Comparison of ENCODE assay signal across 13 cellular contexts in genomic region chr6:156697224-156697623, GRCh38.
A peak's percentile ranks its signal among the peaks of the same experiment; 100 is the strongest.
DNase-seq lines count a peak whose midpoint lies in the region; ATAC-seq and TF ChIP-seq lines count a peak whose summit lies in the region.
"Had no signal": no experiment of that assay in that cellular context is flagged by ENCODE, and none has a peak within 500 bp of the region (broad histone marks: within the 10 kb centered on the region; RNA-seq: fewer than 3 reads in every experiment).

No MANE protein-coding gene starts in this region.

- H3K9ac ChIP-seq in BLaER1 (no peak overlapping the region), MM.1S (ENCODE audit: low read length) (no peak overlapping the region)

- no peak overlapping the region for H2AFZ ChIP-seq in MM.1S (ENCODE audit: low read length)
- H2AFZ ChIP-seq: GM23338 had no signal

- H3K36me3 ChIP-seq in BLaER1 = no peaks in the 10 kb centered on the region
- H3K36me3 ChIP-seq in MM.1S (replicated peaks; ENCODE audit: insufficient read depth, low read length) = no peaks in the 10 kb centered on the region

- H3K9me3 ChIP-seq in BLaER1 = no peaks in the 10 kb centered on the region
- no peaks in the 10 kb centered on the region for H3K9me3 ChIP-seq in MM.1S (replicated peaks; ENCODE audit: insufficient read depth, low read length)

- DNase-seq in MM.1S (no peak), HEK293T (ENCODE audit: extremely low spot score) (no peak), GM19238 (ENCODE audit: insufficient read length, low spot score) (no peak), NCI-H2029 (lab: John Stamatoyannopoulos, UW) (no peak)
- DNase-seq in activated effector memory CD4-positive, alpha-beta T cell treated with anti-CD3 and anti-CD28 coated beads, Interleukin-2, amount 50 U/mL, for 16 hours = no peak
- DNase-seq: cerebellar nuclear complex, GF-D8, NCI-H446 treated with DMSO at 0.1 percent for 48 hours had no signal

- POLR2A ChIA-PET in HEK293T (lab: Yijun Ruan, JAX) = interaction anchor here (1.5 kb wide), 1 partner anchor 7 kb away, joined by 3 read pairs; no protein-coding TSS in a partner anchor

- H3K9me2 ChIP-seq in MM.1S (replicated peaks; ENCODE audit: insufficient read depth, low read length) = no peaks in the 10 kb centered on the region

- H4K20me1 ChIP-seq in BLaER1 (no peaks in the 10 kb centered on the region), MM.1S (ENCODE audit: insufficient read depth, low read length) (no peaks in the 10 kb centered on the region)

- H3K79me2 ChIP-seq in MM.1S (ENCODE audit: low read length) = no peaks in the 10 kb centered on the region

- CTCF ChIA-PET in HEK293T (lab: Yijun Ruan, JAX) = no interaction called here

- H3K4me3 ChIP-seq in BLaER1 (no peak overlapping the region), MM.1S (ENCODE audit: low read length) (no peak overlapping the region)
- H3K4me3 ChIP-seq: GM23338 had no signal

- no peaks in the 10 kb centered on the region for H3K27me3 ChIP-seq in BLaER1
- H3K27me3 ChIP-seq in MM.1S (replicated peaks; ENCODE audit: insufficient read depth, low read length) = no peaks in the 10 kb centered on the region

- H3K27ac ChIP-seq in BLaER1 = no peak overlapping the region; the same call in 1 of the 2 replicates
- peak overlapping the region; percentile 24; the same call in 1 of the 2 replicates for H3K27ac ChIP-seq in MM.1S (ENCODE audit: low read length)

- TF ChIP-seq CTCF in MM.1S (IDR thresholded peaks at IDR 0.05; ENCODE audit: low read length) = no peak

- ATAC-seq in GM19395 (IDR thresholded peaks at IDR 0.05; ENCODE audit: unreplicated experiment) = peak; percentile 40
- ATAC-seq in HG02852 (IDR thresholded peaks at IDR 0.05; ENCODE audit: unreplicated experiment) = peak; percentile 34
- ATAC-seq: GM23338, SK-N-SH treated with all-trans-retinoic acid at 6 μM for 48 hours had no signal

- H3F3A ChIP-seq in MM.1S (ENCODE audit: insufficient read depth, low read length) = peaks cover 16% of the 10 kb centered on the region

- peak overlapping the region; percentile 68 for H3K4me2 ChIP-seq in BLaER1
- peak overlapping the region; percentile 67 for H3K4me2 ChIP-seq in MM.1S (ENCODE audit: low read depth, low read length)
- H3K4me2 ChIP-seq: GM23338 had no signal

- peaks cover 29% of the 10 kb centered on the region for H3K4me1 ChIP-seq in BLaER1
- peaks cover 29% of the 10 kb centered on the region for H3K4me1 ChIP-seq in MM.1S (ENCODE audit: low read length)

TF ChIP-seq in HEK293T, 16 proteins besides CTCF, POLR2A, EP300 and RAD21:
- no peak for TF ChIP-seq ARNT (IDR thresholded peaks at IDR 0.05)
